Comparison of ENCODE assay signal across 18 cellular contexts in the genomic region with DNA sequence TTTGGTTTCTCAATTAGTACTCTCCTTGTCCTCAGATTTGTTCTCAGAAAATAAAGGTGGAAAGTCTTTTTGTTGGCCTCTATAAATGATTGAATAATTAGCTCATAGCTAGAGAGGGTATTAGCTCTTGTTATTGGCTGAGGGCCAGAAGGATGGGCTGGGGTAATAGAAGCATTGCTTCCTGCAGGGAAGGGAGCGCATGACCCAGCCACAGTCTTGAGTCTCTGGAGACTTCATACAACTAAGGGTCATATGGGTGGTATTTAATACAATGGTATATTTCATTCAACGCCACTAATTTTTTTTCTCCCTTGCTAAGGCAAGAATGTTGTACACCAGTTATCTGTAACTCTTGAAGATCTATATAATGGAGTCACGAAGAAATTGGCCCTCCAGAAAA. TPM values are rescaled to one million over a fixed set of nuclear protein-coding genes. Genes with fewer than 3 reads are reported as not detected.
"Had no signal": no experiment of that assay in that cellular context is flagged by ENCODE, and none has a peak within 500 bp of the region (broad histone marks: within the 10 kb centered on the region; RNA-seq: fewer than 3 reads in every experiment).

No MANE protein-coding gene starts in this region.

- H3K9me3 ChIP-seq: body of pancreas, left lung, transverse colon, uterus had no signal

- H3K36me3 ChIP-seq: uterus, WERI-Rb-1 had no signal

- H3K27me3 ChIP-seq: body of pancreas, left lung, transverse colon, uterus had no signal

- H3K27ac ChIP-seq: body of pancreas, left lung, transverse colon, uterus, WERI-Rb-1 had no signal

- H3K4me3 ChIP-seq: body of pancreas, left lung, transverse colon, uterus had no signal

- H3K4me1 ChIP-seq: body of pancreas, left lung, transverse colon, uterus had no signal

- DNase-seq: activated CD4-positive, alpha-beta T cell treated with anti-CD3 and anti-CD28 coated beads for 1 hour; activated naive CD8-positive, alpha-beta T cell treated with anti-CD3 and anti-CD28 coated beads, Interleukin-2, amount 10 ng/mL, durations not matched to agents 7 days and 5 days; body of pancreas; effector memory CD8-positive, alpha-beta T cell; foreskin fibroblast; kidney; left lung; nephron progenitor cell; nucleus accumbens; stimulated activated CD4-positive, alpha-beta T cell treated with anti-CD3 and anti-CD28 coated beads, Interleukin-12 subunit alpha, Interleukin-12 subunit beta, amount 100 ng/mL, for 4 hours; stimulated activated CD4-positive, alpha-beta T cell treated with anti-CD3 and anti-CD28 coated beads, Interleukin-1b, Interleukin-23, amount 100 ng/mL, for 48 hours; stimulated activated naive CD4-positive, alpha-beta T cell treated with Interleukin-2 at 50 U/mL for 16 hours; transverse colon; uterus; WERI-Rb-1 had no signal

RNA-seq across cellular contexts. Expression of gene ACSBG1, which starts 38.4 kb away (rescaled TPM):
- total RNA-seq: body of pancreas; cardiac septum; dermis microvascular lymphatic vessel endothelial cell; T-helper 2 cell treated with Interferon-gamma antibody and Interleukin-4, amounts not matched to agents 100 ng/mL and 5 ng/mL, for 36 hours had no signal
